Comparison of ENCODE assay signal across 22 cellular contexts in genomic region chr15:97129684-97130083, GRCh38.
DNase-seq lines count a peak whose midpoint lies in the region; FAIRE-seq and TF ChIP-seq lines count a peak whose summit lies in the region.
"Had no signal": no experiment of that assay in that cellular context is flagged by ENCODE, and none has a peak within 500 bp of the region (broad histone marks: within the 10 kb centered on the region; RNA-seq: fewer than 3 reads in every experiment).

No MANE protein-coding gene starts in this region.

- no peak overlapping the region for H2AK5ac ChIP-seq in neuronal stem cell (ENCODE audit: low read depth, low read length)

- H4K91ac ChIP-seq in neuronal stem cell (ENCODE audit: low read depth, low read length, poor library complexity): no peak overlapping the region

- no peak overlapping the region for H2BK120ac ChIP-seq in neuronal stem cell (ENCODE audit: low read depth, low read length)

- no peak overlapping the region for H2BK5ac ChIP-seq in neuronal stem cell (ENCODE audit: low read length)

- H3K18ac ChIP-seq in neuronal stem cell (ENCODE audit: low read length): no peak overlapping the region

- H2BK12ac ChIP-seq in neuronal stem cell (ENCODE audit: low read length): no peak overlapping the region

- H3K4me1 Mint-ChIP-seq in activated T-helper 1 cell treated with anti-CD3 and anti-CD28 coated beads, Interleukin-12 subunit alpha, Interleukin-12 subunit beta, Interleukin-2, Interleukin-4 antibody, amounts not matched to agents 30 ng/mL and 10 ng/mL and 1 ng/mL, durations not matched to agents 14 hours and 24 hours and 36 hours (ENCODE audit: low read depth): no peaks in the 10 kb centered on the region
- H3K4me1 Mint-ChIP-seq: CD4-positive, alpha-beta memory T cell had no signal

- H4K8ac ChIP-seq in neuronal stem cell (ENCODE audit: low read depth, low read length): no peak overlapping the region

- H3K36me3 ChIP-seq in HEK293 (ENCODE audit: control insufficient read depth in 2 of 2, insufficient read depth in 1 of 2, low read length in 2 of 2) (no peaks in the 10 kb centered on the region), neuronal stem cell (replicated peaks in 1 of 2; ENCODE audit: control insufficient read depth in 2 of 2, insufficient read depth in 2 of 2, low read length in 2 of 2) (no peaks in the 10 kb centered on the region), esophagus muscularis mucosa (no peaks in the 10 kb centered on the region)

- H3K27me3 ChIP-seq in neuronal stem cell (ENCODE audit: control insufficient read depth in 3 of 3, insufficient read depth in 3 of 3, low read depth in 1 of 3, low read length in 3 of 3): no peaks in the 10 kb centered on the region
- no peaks in the 10 kb centered on the region for H3K27me3 ChIP-seq in esophagus muscularis mucosa

- no peaks in the 10 kb centered on the region for H3K27me3 Mint-ChIP-seq in activated T-helper 1 cell treated with anti-CD3 and anti-CD28 coated beads, Interleukin-12 subunit alpha, Interleukin-12 subunit beta, Interleukin-2, Interleukin-4 antibody, amounts not matched to agents 30 ng/mL and 10 ng/mL and 1 ng/mL, durations not matched to agents 14 hours and 24 hours and 36 hours (ENCODE audit: insufficient read depth)
- H3K27me3 Mint-ChIP-seq: CD4-positive, alpha-beta memory T cell had no signal

- H3K4me3 ChIP-seq in HEK293 (ENCODE audit: low read depth, low read length) (no peak overlapping the region), neuronal stem cell (ENCODE audit: low read length in 2 of 2) (no peak overlapping the region), esophagus muscularis mucosa (no peak overlapping the region)

- no peak overlapping the region for H3K4me2 ChIP-seq in neuronal stem cell (ENCODE audit: insufficient read depth, low read length, poor library complexity, severe bottlenecking)

- no peaks in the 10 kb centered on the region for H3K9me3 ChIP-seq in HEK293 (ENCODE audit: control insufficient read depth, insufficient read depth, low read depth, low read length)
- peaks cover 2 to 4% of the 10 kb centered on the region in 2 donors for H3K9me3 ChIP-seq in neuronal stem cell (replicated peaks in 1 of 2; ENCODE audit: control insufficient read depth in 2 of 2, insufficient read depth in 1 of 2, low read depth in 1 of 2, low read length in 2 of 2)
- peaks cover 0 to 17% (median 8%) of the 10 kb centered on the region in 4 donors for H3K9me3 ChIP-seq in esophagus muscularis mucosa

- intact Hi-C loops in activated T-helper 1 cell treated with anti-CD3 and anti-CD28 coated beads, Interleukin-12 subunit alpha, Interleukin-12 subunit beta, Interleukin-2, Interleukin-4 antibody, amounts not matched to agents 30 ng/mL and 10 ng/mL and 1 ng/mL, durations not matched to agents 14 hours and 24 hours and 36 hours (cut with micrococcal nuclease): no loop called here
- intact Hi-C loops in esophagus muscularis mucosa (cut with DNase I): no loop called here

- WGBS in neuronal stem cell (ENCODE audit: extremely low coverage in 2 of 2, insufficient read length in 2 of 2, insufficient replicate concordance in 1 of 2), 2 donors: no CpG with 5 or more reads among the region's 5 CpGs
- 69% methylated on average over 5 of the region's 5 CpGs for WGBS in esophagus muscularis mucosa

- TF ChIP-seq POLR2A in esophagus muscularis mucosa (IDR thresholded peaks at IDR 0.05; ENCODE audit: low read depth): no peak

- H3K4me1 ChIP-seq in HEK293 (ENCODE audit: control insufficient read depth, insufficient read depth, low read length) (no peaks in the 10 kb centered on the region), neuronal stem cell (ENCODE audit: control insufficient read depth in 2 of 2, insufficient read depth in 1 of 2, low read depth in 1 of 2, low read length in 2 of 2) (no peaks in the 10 kb centered on the region), esophagus muscularis mucosa (no peaks in the 10 kb centered on the region)

- DNase-seq in Ammon's horn (ENCODE audit: low spot score) (peak; percentile 34), inferior parietal cortex (ENCODE audit: extremely low spot score) (peak; percentile 20), neuronal stem cell (ENCODE audit: low spot score) (no peak), GM19239 (ENCODE audit: insufficient read length, low spot score) (no peak), esophagus muscularis mucosa (ENCODE audit: extremely low spot score) (no peak), 8988T (no peak)
- no peak for DNase-seq in activated T-helper 1 cell treated with anti-CD3 and anti-CD28 coated beads, Interleukin-12 subunit alpha, Interleukin-12 subunit beta, Interleukin-2, Interleukin-4 antibody, amounts not matched to agents 30 ng/mL and 10 ng/mL and 1 ng/mL, durations not matched to agents 14 hours and 24 hours and 36 hours (ENCODE audit: low spot score)
- DNase-seq: AML-193; C1 segment of cervical spinal cord; Calu3; CD4-positive, alpha-beta memory T cell; COR-L47; DMS53; DMS79 treated with DMSO at 0.1 percent for 48 hours; GF-D8; H7; HCEC 1CT had no signal

- no peak overlapping the region for H2AFZ ChIP-seq in neuronal stem cell (ENCODE audit: low read length)

- no peaks in the 10 kb centered on the region for H3K79me1 ChIP-seq in neuronal stem cell (ENCODE audit: low read depth, low read length)

- no peaks in the 10 kb centered on the region for H3K36me3 Mint-ChIP-seq in activated T-helper 1 cell treated with anti-CD3 and anti-CD28 coated beads, Interleukin-12 subunit alpha, Interleukin-12 subunit beta, Interleukin-2, Interleukin-4 antibody, amounts not matched to agents 30 ng/mL and 10 ng/mL and 1 ng/mL, durations not matched to agents 14 hours and 24 hours and 36 hours (ENCODE audit: low read depth)
- H3K36me3 Mint-ChIP-seq: CD4-positive, alpha-beta memory T cell had no signal

- TF ChIP-seq EP300 in esophagus muscularis mucosa (IDR thresholded peaks at IDR 0.05): no peak

- H3K27ac Mint-ChIP-seq in activated T-helper 1 cell treated with anti-CD3 and anti-CD28 coated beads, Interleukin-12 subunit alpha, Interleukin-12 subunit beta, Interleukin-2, Interleukin-4 antibody, amounts not matched to agents 30 ng/mL and 10 ng/mL and 1 ng/mL, durations not matched to agents 14 hours and 24 hours and 36 hours: no peak overlapping the region

- FAIRE-seq in GM19239 (lab: Jason Lieb, UNC): no peak
- FAIRE-seq: A204.1, GM12891, GM18507, H1 had no signal

- no peak overlapping the region for H3K14ac ChIP-seq in neuronal stem cell (ENCODE audit: low read length)

- CTCF ChIA-PET in HEK293 (lab: Yijun Ruan, JAX): no interaction called here

- H2BK15ac ChIP-seq in neuronal stem cell (ENCODE audit: low read length): no peak overlapping the region

- no peak overlapping the region for H3K4me3 Mint-ChIP-seq in activated T-helper 1 cell treated with anti-CD3 and anti-CD28 coated beads, Interleukin-12 subunit alpha, Interleukin-12 subunit beta, Interleukin-2, Interleukin-4 antibody, amounts not matched to agents 30 ng/mL and 10 ng/mL and 1 ng/mL, durations not matched to agents 14 hours and 24 hours and 36 hours
- H3K4me3 Mint-ChIP-seq: CD4-positive, alpha-beta memory T cell had no signal

- H3K9me3 Mint-ChIP-seq in activated T-helper 1 cell treated with anti-CD3 and anti-CD28 coated beads, Interleukin-12 subunit alpha, Interleukin-12 subunit beta, Interleukin-2, Interleukin-4 antibody, amounts not matched to agents 30 ng/mL and 10 ng/mL and 1 ng/mL, durations not matched to agents 14 hours and 24 hours and 36 hours: peaks cover 9% of the 10 kb centered on the region

- TF ChIP-seq CTCF in HEK293 (tag by site-specific recombination; IDR thresholded peaks at IDR 0.05) (no peak), esophagus muscularis mucosa (IDR thresholded peaks at IDR 0.05) (no peak)

- H3K9ac ChIP-seq in neuronal stem cell (ENCODE audit: low read depth, low read length, poor library complexity): no peak overlapping the region

- POLR2A ChIA-PET in HEK293 (lab: Yijun Ruan, JAX): no interaction called here

- H3K23ac ChIP-seq in neuronal stem cell (ENCODE audit: low read depth, low read length, poor library complexity): no peak overlapping the region

- H3K27ac ChIP-seq in HEK293 (ENCODE audit: extremely low read depth, low read depth, low read length) (no peak overlapping the region), neuronal stem cell (replicated peaks; ENCODE audit: low read length) (peak overlapping the region; percentile 43), esophagus muscularis mucosa (replicated peaks in 1 of 4) (no peak overlapping the region)

- no peak overlapping the region for H3K4ac ChIP-seq in neuronal stem cell (ENCODE audit: low read length)

TF ChIP-seq in HEK293, 187 proteins besides CTCF, POLR2A, EP300 and RAD21:
- peak; percentile 61 for TF ChIP-seq EGR2 (tag by site-specific recombination; IDR thresholded peaks at IDR 0.05; ENCODE audit: low read depth)
- no peak for TF ChIP-seq ZNF239 (tag by site-specific recombination; IDR thresholded peaks at IDR 0.05)
- TF ChIP-seq HOXA7 (CRISPR knock-in tag; IDR thresholded peaks at IDR 0.05; ENCODE audit: borderline replicate concordance): no peak
- no peak for TF ChIP-seq KLF17 (tag by site-specific recombination; IDR thresholded peaks at IDR 0.05)
- no peak for TF ChIP-seq ZNF660 (tag by site-specific recombination; IDR thresholded peaks at IDR 0.05)
- TF ChIP-seq ZEB2 (tag by site-specific recombination; IDR thresholded peaks at IDR 0.05): no peak

Comparison
In these comparisons a context has a peak if more than half of its experiments do, and no peak if none do; other contexts are left out.
1. DNase-seq: peak in Ammon's horn (single experiment) and inferior parietal cortex (single experiment); none in neuronal stem cell (single experiment), GM19239 (single experiment), activated T-helper 1 cell treated with anti-CD3 and anti-CD28 coated beads, Interleukin-12 subunit alpha, Interleukin-12 subunit beta, Interleukin-2, Interleukin-4 antibody, amounts not matched to agents 30 ng/mL and 10 ng/mL and 1 ng/mL, durations not matched to agents 14 hours and 24 hours and 36 hours (single experiment), esophagus muscularis mucosa (single experiment) and 8988T (single experiment).